1 cellular context compared by ENCODE assay signal in the genomic region with DNA sequence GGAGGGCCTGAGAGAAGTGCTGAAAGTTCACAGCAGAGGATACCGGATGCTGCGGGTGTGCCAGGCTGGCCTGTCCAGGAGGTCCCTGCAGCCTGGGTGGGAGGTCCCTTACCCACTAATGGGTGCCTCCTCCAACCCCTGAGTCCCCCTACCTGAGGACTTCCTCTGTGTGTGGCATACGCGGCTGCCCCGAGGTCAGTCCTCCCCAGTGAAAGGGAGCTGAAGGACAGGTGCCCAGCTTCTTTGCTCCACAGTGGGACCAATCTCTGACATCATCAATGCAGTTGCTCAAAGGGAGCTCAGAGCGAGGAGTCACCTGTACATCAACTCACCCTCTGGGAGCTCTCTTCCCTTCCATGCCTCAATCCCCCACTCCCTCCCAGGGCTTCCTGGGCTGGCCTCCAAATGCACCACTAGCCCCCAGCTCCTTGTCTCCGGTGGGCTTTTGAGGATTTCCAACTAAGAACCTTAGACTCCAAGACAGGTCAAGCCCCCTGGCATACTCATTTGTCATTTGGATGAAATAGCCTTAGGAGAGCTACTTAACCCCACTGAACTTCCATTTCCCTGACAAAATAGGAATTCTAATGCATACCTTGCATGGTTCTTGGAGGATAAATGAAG.
TF ChIP-seq lines count a peak whose summit lies in the region.

No MANE protein-coding gene starts in this region.

TF ChIP-seq in IMR-90, 13 proteins besides CTCF, POLR2A, EP300 and RAD21:
- TF ChIP-seq SMC3 (IDR thresholded peaks at IDR 0.05; ENCODE audit: low read depth, low read length) (no peak), RCOR1 (IDR thresholded peaks at IDR 0.05; ENCODE audit: insufficient replicate concordance, low read length) (no peak), NFE2L2 (IDR thresholded peaks at IDR 0.05; ENCODE audit: low read depth, low read length) (no peak), MAZ (IDR thresholded peaks at IDR 0.05; ENCODE audit: borderline replicate concordance, low read depth, low read length) (no peak), BHLHE40 (IDR thresholded peaks at IDR 0.05; ENCODE audit: low read depth, low read length) (no peak), CHD1 (IDR thresholded peaks at IDR 0.05; ENCODE audit: low read depth, low read length) (no peak), RFX5 (IDR thresholded peaks at IDR 0.05; ENCODE audit: low read depth, low read length) (no peak), FOS (IDR thresholded peaks at IDR 0.05; ENCODE audit: low read depth, low read length) (no peak), MXI1 (IDR thresholded peaks at IDR 0.05; ENCODE audit: borderline replicate concordance, low read depth, low read length) (no peak), CEBPB (IDR thresholded peaks at IDR 0.05; ENCODE audit: low read depth, low read length) (no peak), MAFK (IDR thresholded peaks at IDR 0.05; ENCODE audit: low read depth, low read length) (no peak)
- TF ChIP-seq, protein P1, sequence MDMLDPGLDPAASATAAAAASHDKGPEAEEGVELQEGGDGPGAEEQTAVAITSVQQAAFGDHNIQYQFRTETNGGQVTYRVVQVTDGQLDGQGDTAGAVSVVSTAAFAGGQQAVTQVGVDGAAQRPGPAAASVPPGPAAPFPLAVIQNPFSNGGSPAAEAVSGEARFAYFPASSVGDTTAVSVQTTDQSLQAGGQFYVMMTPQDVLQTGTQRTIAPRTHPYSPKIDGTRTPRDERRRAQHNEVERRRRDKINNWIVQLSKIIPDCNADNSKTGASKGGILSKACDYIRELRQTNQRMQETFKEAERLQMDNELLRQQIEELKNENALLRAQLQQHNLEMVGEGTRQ (IDR thresholded peaks at IDR 0.05; ENCODE audit: low read depth, low read length): no peak
- TF ChIP-seq, protein P2, sequence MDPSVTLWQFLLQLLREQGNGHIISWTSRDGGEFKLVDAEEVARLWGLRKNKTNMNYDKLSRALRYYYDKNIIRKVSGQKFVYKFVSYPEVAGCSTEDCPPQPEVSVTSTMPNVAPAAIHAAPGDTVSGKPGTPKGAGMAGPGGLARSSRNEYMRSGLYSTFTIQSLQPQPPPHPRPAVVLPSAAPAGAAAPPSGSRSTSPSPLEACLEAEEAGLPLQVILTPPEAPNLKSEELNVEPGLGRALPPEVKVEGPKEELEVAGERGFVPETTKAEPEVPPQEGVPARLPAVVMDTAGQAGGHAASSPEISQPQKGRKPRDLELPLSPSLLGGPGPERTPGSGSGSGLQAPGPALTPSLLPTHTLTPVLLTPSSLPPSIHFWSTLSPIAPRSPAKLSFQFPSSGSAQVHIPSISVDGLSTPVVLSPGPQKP (IDR thresholded peaks at IDR 0.05; ENCODE audit: borderline replicate concordance, low read depth, low read length): no peak
